25 cellular contexts compared by ENCODE assay signal in the genomic region with DNA sequence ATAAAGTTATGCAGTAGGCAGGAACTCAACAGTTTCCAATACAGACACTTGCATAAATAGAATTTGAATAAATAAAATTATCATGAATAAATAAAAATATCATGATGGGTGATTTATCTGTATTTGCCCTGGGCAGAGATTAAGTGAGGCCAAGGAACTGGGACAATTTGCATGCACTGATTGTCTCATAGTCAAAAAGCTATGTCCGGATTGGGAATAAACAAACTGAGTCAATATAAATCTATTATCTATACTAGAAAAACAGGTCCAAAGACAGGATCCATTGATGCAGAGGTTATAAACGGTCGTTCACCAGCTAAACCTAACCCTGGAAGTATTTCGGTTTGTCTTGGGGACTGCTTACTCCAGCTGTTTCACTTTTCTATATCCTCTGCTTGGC.
"Had no signal": no experiment of that assay in that cellular context is flagged by ENCODE, and none has a peak within 500 bp of the region (broad histone marks: within the 10 kb centered on the region; RNA-seq: fewer than 3 reads in every experiment).

No MANE protein-coding gene starts in this region.

- H3K4me1 Mint-ChIP-seq: mesothelial cell of epicardium had no signal

- H3K27ac ChIP-seq: colonic mucosa, epithelial cell of prostate, esophagus squamous epithelium, gastrocnemius medialis, heart right ventricle, left lung, lower lobe of right lung had no signal

- DNase-seq: colonic mucosa; cortex of kidney; effector CD8-positive, alpha-beta T cell; effector memory CD8-positive, alpha-beta T cell; endodermal cell; erythroblast; esophagus squamous epithelium; foreskin fibroblast; foreskin melanocyte; gastrocnemius medialis; glutamatergic neuron; head of caudate nucleus; heart right ventricle; hippocampal formation; left cardiac atrium; left lung; left ventricle myocardium superior; lower lobe of right lung; mesenchymal stem cell; mucosa of descending colon; naive B cell had no signal

- H3K27me3 Mint-ChIP-seq: dendritic cell treated with granulocyte-macrophage colony-stimulating factor and Interleukin-4, amounts not matched to agents 40 ng/mL and 50 ng/mL, for 4 days; effector memory CD8-positive, alpha-beta T cell; naive B cell had no signal

- H3K9me3 Mint-ChIP-seq: dendritic cell treated with granulocyte-macrophage colony-stimulating factor and Interleukin-4, amounts not matched to agents 40 ng/mL and 50 ng/mL, for 4 days; effector memory CD8-positive, alpha-beta T cell; endodermal cell; mesothelial cell of epicardium; naive B cell had no signal

- H3K4me3 Mint-ChIP-seq: dendritic cell treated with granulocyte-macrophage colony-stimulating factor and Interleukin-4, amounts not matched to agents 40 ng/mL and 50 ng/mL, for 4 days; effector memory CD8-positive, alpha-beta T cell; endodermal cell; mesothelial cell of epicardium; naive B cell had no signal

- H3K27ac Mint-ChIP-seq: dendritic cell treated with granulocyte-macrophage colony-stimulating factor and Interleukin-4, amounts not matched to agents 40 ng/mL and 50 ng/mL, for 4 days; endodermal cell; mesothelial cell of epicardium had no signal

- ATAC-seq: effector memory CD8-positive, alpha-beta T cell; esophagus mucosa; gastrocnemius medialis; heart right ventricle; left cardiac atrium; left lung; left ventricle myocardium superior; lower lobe of right lung; mucosa of descending colon had no signal
